ENCODE assay signal across 1 cellular context in genomic region chr7:45215611-45216062, GRCh38.
TF ChIP-seq lines count a peak whose summit lies in the region.

No MANE protein-coding gene starts in this region.

TF ChIP-seq in H1, 55 proteins besides CTCF, POLR2A, EP300 and RAD21 (continued from another document):
- TF ChIP-seq EZH2 (IDR thresholded peaks at IDR 0.05; ENCODE audit: low read depth, low read length, severe bottlenecking) = no peak
- no peak for TF ChIP-seq CHD2 (IDR thresholded peaks at IDR 0.05; ENCODE audit: low read length)
- no peak for TF ChIP-seq SP1 (IDR thresholded peaks at IDR 0.05; ENCODE audit: low read depth, low read length)
- no peak for TF ChIP-seq SIN3A (conservative IDR thresholded peaks at IDR 0.05 in 1 of 2, IDR thresholded peaks at IDR 0.05 in 1 of 2; ENCODE audit: low read depth in 1 of 2, low read length in 2 of 2)
